19 cellular contexts compared by ENCODE assay signal in genomic region chr20:1508576-1508975, GRCh38. TPM values are rescaled to one million over a fixed set of nuclear protein-coding genes. Genes with fewer than 3 reads are reported as not detected.
DNase-seq lines count a peak whose midpoint lies in the region; ATAC-seq, FAIRE-seq and TF ChIP-seq lines count a peak whose summit lies in the region.
"Had no signal": no experiment of that assay in that cellular context is flagged by ENCODE, and none has a peak within 500 bp of the region (broad histone marks: within the 10 kb centered on the region; RNA-seq: fewer than 3 reads in every experiment).

No MANE protein-coding gene starts in this region.

- BruUV-seq in A673 (replicated peaks; lab: Mats Ljungman, UMichigan) (no TSS peak), PC-3 (replicated peaks; lab: Mats Ljungman, UMichigan) (no TSS peak), endothelial cell of umbilical vein (replicated peaks; lab: Mats Ljungman, UMichigan) (no TSS peak)

- no peaks in the 10 kb centered on the region for H3K9me1 ChIP-seq in endothelial cell of umbilical vein (replicated peaks; ENCODE audit: control insufficient read depth, extremely low read depth, insufficient read depth, low read length)

- H3K79me2 ChIP-seq in GM23248 (ENCODE audit: insufficient read depth) (no peaks in the 10 kb centered on the region), PC-3 (ENCODE audit: low read length) (no peaks in the 10 kb centered on the region), endothelial cell of umbilical vein (ENCODE audit: control insufficient read depth, insufficient read depth, low read length) (no peaks in the 10 kb centered on the region)

- H3K4me2 ChIP-seq in GM23248 (ENCODE audit: unreplicated experiment) (no peak overlapping the region), PC-3 (ENCODE audit: low read length) (no peak overlapping the region; the same call in 1 of the 2 replicates), endothelial cell of umbilical vein (ENCODE audit: insufficient read depth, low read length) (no peak overlapping the region)
- H3K4me2 ChIP-seq: BLaER1 had no signal

- H3K27ac ChIP-seq in A673 (ENCODE audit: low read depth, low read length, poor library complexity, severe bottlenecking) (no peak overlapping the region), GM23248 (no peak overlapping the region), PC-3 (ENCODE audit: low read length) (peak overlapping the region; percentile 41), endothelial cell of umbilical vein (ENCODE audit: insufficient read depth, low read depth, low read length) (no peak overlapping the region)
- H3K27ac ChIP-seq: BLaER1 had no signal

- H4K20me1 ChIP-seq in GM23248 (ENCODE audit: insufficient read depth) (no peaks in the 10 kb centered on the region), PC-3 (ENCODE audit: low read length) (no peaks in the 10 kb centered on the region), endothelial cell of umbilical vein (replicated peaks; ENCODE audit: control insufficient read depth, extremely low read depth, insufficient read depth, low read length) (no peaks in the 10 kb centered on the region)
- H4K20me1 ChIP-seq: BLaER1 had no signal

- H3K4me1 ChIP-seq in A673 (ENCODE audit: insufficient read depth, low read length, poor library complexity, severe bottlenecking), result no peaks in the 10 kb centered on the region
- H3K4me1 ChIP-seq in GM23248 (ENCODE audit: insufficient read depth), result peaks cover 16% of the 10 kb centered on the region
- peaks cover 55% of the 10 kb centered on the region for H3K4me1 ChIP-seq in PC-3 (ENCODE audit: insufficient read depth, low read length)
- no peaks in the 10 kb centered on the region for H3K4me1 ChIP-seq in endothelial cell of umbilical vein (ENCODE audit: control insufficient read depth, extremely low read depth, insufficient read depth, low read length)
- H3K4me1 ChIP-seq: BLaER1 had no signal

- in situ Hi-C loops in GM23248 (cut with MboI), result no loop called here

- H3F3A ChIP-seq in GM23248 (ENCODE audit: insufficient read depth) (peaks cover 17% of the 10 kb centered on the region; the same call in 1 of the 2 replicates), PC-3 (ENCODE audit: low read length, unreplicated experiment) (no peaks in the 10 kb centered on the region)

- H2AFZ ChIP-seq in GM23248, result no peak overlapping the region
- peak overlapping the region; percentile 57; the same call in 1 of the 2 replicates for H2AFZ ChIP-seq in PC-3 (ENCODE audit: low read length)
- H2AFZ ChIP-seq in endothelial cell of umbilical vein (ENCODE audit: low read depth, low read length), result no peak overlapping the region

- FAIRE-seq in endothelial cell of umbilical vein (lab: Jason Lieb, UNC), result no peak
- FAIRE-seq: G401.6, GM19239 had no signal

- TF ChIP-seq CTCF in A673 (conservative IDR thresholded peaks at IDR 0.05; ENCODE audit: low read depth, low read length) (no peak), PC-3 (conservative IDR thresholded peaks at IDR 0.05; ENCODE audit: low read depth, low read length) (no peak), endothelial cell of umbilical vein (IDR thresholded peaks at IDR 0.05; ENCODE audit: extremely low read depth in 1 of 2, insufficient read depth in 1 of 2, low read depth in 1 of 2, low read length in 2 of 2) (no peak)

- dilution Hi-C loops in endothelial cell of umbilical vein (cut with MboI; ENCODE audit: extremely low pct_ligation_motif_present, low sequenced_read_pairs), result no loop called here

- H3K9ac ChIP-seq in GM23248 (no peak overlapping the region), PC-3 (ENCODE audit: low read length) (no peak overlapping the region), endothelial cell of umbilical vein (replicated peaks; ENCODE audit: extremely low read depth, insufficient read depth, low read length) (no peak overlapping the region)
- H3K9ac ChIP-seq: BLaER1 had no signal

- CTCF ChIA-PET in A673 (lab: Charles Lee), result interaction anchor here (1.0 to 1.6 kb wide), 2 partner anchors 226 to 269 kb away, joined by 3 to 14 read pairs; no protein-coding TSS in a partner anchor
- CTCF ChIA-PET in PC-3 (lab: Charles Lee), result interaction anchor here (0.6 to 3.2 kb wide), 4 partner anchors 59 to 294 kb away, joined by 3 to 32 read pairs (median 4); no protein-coding TSS in a partner anchor
- CTCF ChIA-PET in endothelial cell of umbilical vein (lab: Charles Lee), result interaction anchor here (0.7 to 4.4 kb wide), 14 partner anchors 42 to 294 kb away, joined by 3 to 79 read pairs (median 4); partner anchors contain the start of gene NSFL1C

- H3K9me2 ChIP-seq in GM23248 (ENCODE audit: insufficient read depth) (no peaks in the 10 kb centered on the region), PC-3 (replicated peaks; ENCODE audit: low read length) (no peaks in the 10 kb centered on the region)

- H3K36me3 ChIP-seq in A673 (ENCODE audit: insufficient read depth, low read length, poor library complexity, severe bottlenecking) (no peaks in the 10 kb centered on the region), GM23248 (ENCODE audit: low read depth) (no peaks in the 10 kb centered on the region), PC-3 (ENCODE audit: low read depth, low read length) (no peaks in the 10 kb centered on the region; the same call in 1 of the 2 replicates), endothelial cell of umbilical vein (ENCODE audit: control insufficient read depth in 2 of 2, extremely low read depth in 1 of 2, insufficient read depth in 2 of 2, low read length in 2 of 2) (no peaks in the 10 kb centered on the region)
- H3K36me3 ChIP-seq: BLaER1 had no signal

- POLR2A ChIA-PET in A673 (lab: Charles Lee; ENCODE audit: low non-redundant PET), result no interaction called here
- POLR2A ChIA-PET in PC-3 (lab: Charles Lee; ENCODE audit: unreplicated experiment), result no interaction called here
- POLR2A ChIA-PET in endothelial cell of umbilical vein (lab: Charles Lee), result no interaction called here

- H3K27me3 ChIP-seq in A673 (replicated peaks; ENCODE audit: insufficient read depth, low read depth, low read length, poor library complexity) (peaks cover 6% of the 10 kb centered on the region), GM23248 (replicated peaks; ENCODE audit: insufficient read depth) (peaks cover 15% of the 10 kb centered on the region; the same call in 1 of the 2 replicates), PC-3 (ENCODE audit: low read length) (no peaks in the 10 kb centered on the region), endothelial cell of umbilical vein (ENCODE audit: control insufficient read depth in 2 of 2, insufficient read depth in 2 of 2, low read length in 2 of 2) (peaks cover 24 to 38% of the 10 kb centered on the region in 2 experiments)
- H3K27me3 ChIP-seq: BLaER1 had no signal

- TF ChIP-seq POLR2A in endothelial cell of umbilical vein (IDR thresholded peaks at IDR 0.05; ENCODE audit: low read depth, low read length), result no peak

- no peaks in the 10 kb centered on the region for H3K9me3 ChIP-seq in A673 (ENCODE audit: low read depth, low read length, poor library complexity, severe bottlenecking)
- H3K9me3 ChIP-seq in GM23248 (ENCODE audit: low read depth), result no peaks in the 10 kb centered on the region
- no peaks in the 10 kb centered on the region for H3K9me3 ChIP-seq in PC-3 (ENCODE audit: low read length)
- no peaks in the 10 kb centered on the region for H3K9me3 ChIP-seq in endothelial cell of umbilical vein (replicated peaks; ENCODE audit: control insufficient read depth, insufficient read depth, low read length)
- H3K9me3 ChIP-seq: BLaER1 had no signal

- ATAC-seq in PC-3, result no peak
- no peak for ATAC-seq in GM19467 (IDR thresholded peaks at IDR 0.05; ENCODE audit: unreplicated experiment)
- no peak for ATAC-seq in HG02588 (IDR thresholded peaks at IDR 0.05; ENCODE audit: unreplicated experiment)

- intact Hi-C loops in A673 (cut with micrococcal nuclease; ENCODE audit: unreplicated experiment), result loop anchor here (5.0 kb wide), 1 partner anchor 269 kb away; no protein-coding TSS in a partner anchor
- intact Hi-C loops in PC-3 (cut with micrococcal nuclease), result loop anchor here (2.0 kb wide), 1 partner anchor 60 kb away; no protein-coding TSS in a partner anchor
- intact Hi-C loops in endothelial cell of umbilical vein (cut with micrococcal nuclease), result loop anchor here (10.0 kb wide), 1 partner anchor 386 kb away; the partner anchor contains the start of gene SIRPA

- DNase-seq in A673 (ENCODE audit: low spot score) (peak; percentile 35), GM23248 (peak; percentile 38), PC-3 (peak; percentile 32), endothelial cell of umbilical vein (ENCODE audit: low read depth, low spot score) (no peak), NCI-H748 (lab: John Stamatoyannopoulos, UW; ENCODE audit: unreplicated experiment) (no peak), A172 (ENCODE audit: low spot score) (no peak)
- DNase-seq: DMS153, DMS79, GOT3, H7 had no signal

- H3K4me3 ChIP-seq in A673 (ENCODE audit: low read depth, low read length, poor library complexity, severe bottlenecking) (no peak overlapping the region), GM23248 (no peak overlapping the region), PC-3 (ENCODE audit: low read length) (no peak overlapping the region), endothelial cell of umbilical vein (replicated peaks in 1 of 3; ENCODE audit: insufficient read depth in 1 of 3, low read depth in 1 of 3, low read length in 3 of 3) (no peak overlapping the region)
- H3K4me3 ChIP-seq: BLaER1 had no signal

RNA-seq across cellular contexts. Expression of gene SIRPB2, which starts 17.4 kb away (rescaled TPM):
- 3.1 and 4.0 TPM in 2 replicates for total RNA-seq in A673 (2021)
- not detected in 2 replicates for total RNA-seq in GM23248 (2014; rRNA removed; shearing (Covaris generic))
- polyA plus RNA-seq in GM23248 (2016; fragmentation: Nextera tagmentation; extraction: Ambion mirVana), result not detected in 2 replicates
- 0.52 and 2.1 TPM in 2 replicates for total RNA-seq in PC-3 (2014; rRNA removed)
- total RNA-seq in endothelial cell of umbilical vein, result 9.5 and 12.3 TPM in 2 replicates
- 18.8 and 19.7 TPM in 2 replicates for polyA plus RNA-seq in endothelial cell of umbilical vein
- 11.6 and 12.3 TPM in 2 replicates for polyA plus RNA-seq in endothelial cell of umbilical vein (2011; cell fraction: cytosol; rRNA removed)
- polyA plus RNA-seq in endothelial cell of umbilical vein (2011; cell fraction: nucleus; rRNA removed), result 33.3 and 33.7 TPM in 2 replicates
- polyA plus RNA-seq in endothelial cell of umbilical vein (2012), result 11.4 and 13.6 TPM in 2 replicates
- 44.1 and 46.0 TPM in 2 replicates for polyA minus RNA-seq in endothelial cell of umbilical vein
- not detected for polyA minus RNA-seq in endothelial cell of umbilical vein (2011; cell fraction: cytosol; rRNA and poly(A)+ RNA removed)
- 46.1 TPM in 2 replicates for polyA minus RNA-seq in endothelial cell of umbilical vein (2011; cell fraction: nucleus; rRNA and poly(A)+ RNA removed)
- not detected in 2 replicates for total RNA-seq in A172 (2014; rRNA removed; shearing (Covaris generic))
- total RNA-seq: CD4-positive, alpha-beta memory T cell; Daoy; H7; HepG2 had no signal
- polyA plus RNA-seq: CD4-positive, alpha-beta memory T cell; HepG2 had no signal

RNA-seq across cellular contexts. Expression of gene NSFL1C, which starts 41.9 kb away (rescaled TPM):
- 148 and 158 TPM in 2 replicates for total RNA-seq in A673 (2021)
- 22.2 and 32.0 TPM in 2 replicates for total RNA-seq in GM23248 (2014; rRNA removed; shearing (Covaris generic))
- 84.2 and 88.7 TPM in 2 replicates for polyA plus RNA-seq in GM23248 (2016; fragmentation: Nextera tagmentation; extraction: Ambion mirVana)
- 170 and 217 TPM in 2 replicates for total RNA-seq in PC-3 (2014; rRNA removed)
- total RNA-seq in endothelial cell of umbilical vein, result 95.7 and 107 TPM in 2 replicates
- polyA plus RNA-seq in endothelial cell of umbilical vein, result 26.0 and 27.3 TPM in 2 replicates
- 30.0 and 35.5 TPM in 2 replicates for polyA plus RNA-seq in endothelial cell of umbilical vein (2011; cell fraction: cytosol; rRNA removed)
- 70.9 and 78.9 TPM in 2 replicates for polyA plus RNA-seq in endothelial cell of umbilical vein (2011; cell fraction: nucleus; rRNA removed)
- polyA plus RNA-seq in endothelial cell of umbilical vein (2012), result 88.1 and 119 TPM in 2 replicates
- polyA minus RNA-seq in endothelial cell of umbilical vein, result 37.1 and 37.5 TPM in 2 replicates
- polyA minus RNA-seq in endothelial cell of umbilical vein (2011; cell fraction: cytosol; rRNA and poly(A)+ RNA removed), result 10.5 TPM
- 64.1 and 74.2 TPM in 2 replicates for polyA minus RNA-seq in endothelial cell of umbilical vein (2011; cell fraction: nucleus; rRNA and poly(A)+ RNA removed)
- 66.3 and 81.6 TPM in 2 replicates for total RNA-seq in A172 (2014; rRNA removed; shearing (Covaris generic))

RNA-seq across cellular contexts. Expression of gene SIRPD, which starts 48.9 kb away (rescaled TPM):
- not detected in 2 replicates for total RNA-seq in A673 (2021)
- not detected in 2 replicates for total RNA-seq in GM23248 (2014; rRNA removed; shearing (Covaris generic))
- not detected in 2 replicates for polyA plus RNA-seq in GM23248 (2016; fragmentation: Nextera tagmentation; extraction: Ambion mirVana)
- total RNA-seq in PC-3 (2014; rRNA removed), result 0.18 and 0.23 TPM in 2 replicates
- not detected in 2 replicates for total RNA-seq in endothelial cell of umbilical vein
- not detected in 2 replicates for polyA plus RNA-seq in endothelial cell of umbilical vein
- polyA plus RNA-seq in endothelial cell of umbilical vein (2011; cell fraction: cytosol; rRNA removed), result not detected in 2 replicates
- polyA plus RNA-seq in endothelial cell of umbilical vein (2011; cell fraction: nucleus; rRNA removed), result not detected in 2 replicates
- polyA plus RNA-seq in endothelial cell of umbilical vein (2012), result not detected in 2 replicates
- not detected in 2 replicates for polyA minus RNA-seq in endothelial cell of umbilical vein
- polyA minus RNA-seq in endothelial cell of umbilical vein (2011; cell fraction: cytosol; rRNA and poly(A)+ RNA removed), result not detected
- polyA minus RNA-seq in endothelial cell of umbilical vein (2011; cell fraction: nucleus; rRNA and poly(A)+ RNA removed), result not detected in 2 replicates
- not detected in 2 replicates for total RNA-seq in A172 (2014; rRNA removed; shearing (Covaris generic))
- total RNA-seq: Daoy, H7, HepG2 had no signal
- polyA plus RNA-seq: HepG2, IgD-negative memory B cell had no signal

Comparison
In these comparisons a context has a peak if more than half of its experiments do, and no peak if none do; other contexts are left out.
1. DNase-seq: peak in A673 (single experiment), GM23248 (single experiment) and PC-3 (single experiment); none in endothelial cell of umbilical vein (single experiment), NCI-H748 (single experiment) and A172 (single experiment).